Comparison of ENCODE assay signal across 1 cellular context in genomic region chr2:233242231-233242917, GRCh38.
TF ChIP-seq lines count a peak whose summit lies in the region.

No MANE protein-coding gene starts in this region.

TF ChIP-seq in K562, 482 proteins besides CTCF, POLR2A, EP300 and RAD21 (continued from another document):
- TF ChIP-seq NFE2L1 (tag; IDR thresholded peaks at IDR 0.05; ENCODE audit: borderline replicate concordance, low read depth) (no peak), VEZF1 (CRISPR knock-in tag; IDR thresholded peaks at IDR 0.05) (no peak), CBFA2T3 (IDR thresholded peaks at IDR 0.05) (0 out of 2 replicates have a peak, but pooled peaks have one; percentile 3), OTX1 (CRISPR knock-in tag; IDR thresholded peaks at IDR 0.05) (no peak), NCOA2 (IDR thresholded peaks at IDR 0.05; ENCODE audit: partially characterized antibody in 2 of 2) (no peak), CUX1 (CRISPR knock-in tag; IDR thresholded peaks at IDR 0.05) (no peak), NFIC (IDR thresholded peaks at IDR 0.05) (no peak), ARID1B (IDR thresholded peaks at IDR 0.05) (0 out of 2 replicates have a peak, but pooled peaks have one; percentile 11), ZNF707 (CRISPR knock-in tag; conservative IDR thresholded peaks at IDR 0.05) (no peak)
